10 cellular contexts compared by ENCODE assay signal in genomic region chr4:54277691-54278090, GRCh38.
A peak's percentile ranks its signal among the peaks of the same experiment; 100 is the strongest.
DNase-seq lines count a peak whose midpoint lies in the region; ATAC-seq and TF ChIP-seq lines count a peak whose summit lies in the region.
"Had no signal": no experiment of that assay in that cellular context is flagged by ENCODE, and none has a peak within 500 bp of the region (broad histone marks: within the 10 kb centered on the region; RNA-seq: fewer than 3 reads in every experiment).

No MANE protein-coding gene starts in this region.

- ATAC-seq in HG03565 (IDR thresholded peaks at IDR 0.05; ENCODE audit: unreplicated experiment) = peak; percentile 53
- ATAC-seq in stimulated activated naive B cell treated with anti-CD40 and anti-IgM and Interleukin-4, amounts not matched to agents 10 μg/mL and 1 μg/mL and 100 μg/mL, for 72 hours (replicated peaks) = peak; percentile 33 to 77
- ATAC-seq: Panc1 had no signal

- peaks cover 6% of the 10 kb centered on the region for H3K9me3 Mint-ChIP-seq in activated T-cell treated with anti-CD3 and anti-CD28 coated beads, Interleukin-2, amount 50 U/mL, for 24 hours
- H3K9me3 Mint-ChIP-seq in stimulated activated naive B cell treated with anti-CD40 and anti-IgM and Interleukin-4, amounts not matched to agents 10 μg/mL and 1 μg/mL and 100 μg/mL, for 72 hours = peaks cover 5 to 7% of the 10 kb centered on the region in 2 donors

- H3K36me3 Mint-ChIP-seq in activated T-cell treated with anti-CD3 and anti-CD28 coated beads, Interleukin-2, amount 50 U/mL, for 24 hours (ENCODE audit: low read depth) = no peaks in the 10 kb centered on the region
- no peaks in the 10 kb centered on the region for H3K36me3 Mint-ChIP-seq in stimulated activated naive B cell treated with anti-CD40 and anti-IgM and Interleukin-4, amounts not matched to agents 10 μg/mL and 1 μg/mL and 100 μg/mL, for 72 hours
- H3K36me3 Mint-ChIP-seq: CD14-positive monocyte had no signal

- peak overlapping the region; percentile 27 for H3K27ac Mint-ChIP-seq in activated T-cell treated with anti-CD3 and anti-CD28 coated beads, Interleukin-2, amount 50 U/mL, for 24 hours
- H3K27ac Mint-ChIP-seq in stimulated activated naive B cell treated with anti-CD40 and anti-IgM and Interleukin-4, amounts not matched to agents 10 μg/mL and 1 μg/mL and 100 μg/mL, for 72 hours = no peak overlapping the region

- peaks cover 47% of the 10 kb centered on the region for H3K27me3 Mint-ChIP-seq in activated T-cell treated with anti-CD3 and anti-CD28 coated beads, Interleukin-2, amount 50 U/mL, for 24 hours
- H3K27me3 Mint-ChIP-seq in stimulated activated naive B cell treated with anti-CD40 and anti-IgM and Interleukin-4, amounts not matched to agents 10 μg/mL and 1 μg/mL and 100 μg/mL, for 72 hours = peaks cover 14 to 25% of the 10 kb centered on the region in 2 donors

- no peak for DNase-seq in activated T-cell treated with anti-CD3 and anti-CD28 coated beads, Interleukin-2, amount 50 U/mL, for 24 hours
- DNase-seq in activated T-cell treated with anti-CD3 and anti-CD28 coated beads for 4 hours = no peak
- DNase-seq in coronary artery (ENCODE audit: low spot score) = no peak
- DNase-seq in stimulated activated naive B cell treated with anti-CD40 and anti-IgM and Interleukin-4, amounts not matched to agents 10 μg/mL and 1 μg/mL and 100 μg/mL, for 72 hours = no peak
- DNase-seq in NCI-H2029 (lab: John Stamatoyannopoulos, UW) = no peak
- DNase-seq in HuH-7.5 (ENCODE audit: low spot score) = no peak
- DNase-seq in stimulated activated CD4-positive, alpha-beta T cell treated with anti-CD3 and anti-CD28 coated beads, Interleukin-4, amount 100 ng/mL, for 4 hours = no peak

- no peak overlapping the region for H3K4me3 Mint-ChIP-seq in activated T-cell treated with anti-CD3 and anti-CD28 coated beads, Interleukin-2, amount 50 U/mL, for 24 hours
- no peak overlapping the region for H3K4me3 Mint-ChIP-seq in stimulated activated naive B cell treated with anti-CD40 and anti-IgM and Interleukin-4, amounts not matched to agents 10 μg/mL and 1 μg/mL and 100 μg/mL, for 72 hours

- peak overlapping the region; percentile 35 to 76 for H3K27ac ChIP-seq in coronary artery

- H3K4me1 Mint-ChIP-seq in activated T-cell treated with anti-CD3 and anti-CD28 coated beads, Interleukin-2, amount 50 U/mL, for 24 hours (ENCODE audit: low read depth) = peaks cover 8% of the 10 kb centered on the region
- H3K4me1 Mint-ChIP-seq in stimulated activated naive B cell treated with anti-CD40 and anti-IgM and Interleukin-4, amounts not matched to agents 10 μg/mL and 1 μg/mL and 100 μg/mL, for 72 hours = peaks cover 0 to 2% of the 10 kb centered on the region in 2 donors

- H3K4me3 ChIP-seq in coronary artery = no peak overlapping the region

- no peak for TF ChIP-seq CTCF in coronary artery (IDR thresholded peaks at IDR 0.05)
